In the genomic region with DNA sequence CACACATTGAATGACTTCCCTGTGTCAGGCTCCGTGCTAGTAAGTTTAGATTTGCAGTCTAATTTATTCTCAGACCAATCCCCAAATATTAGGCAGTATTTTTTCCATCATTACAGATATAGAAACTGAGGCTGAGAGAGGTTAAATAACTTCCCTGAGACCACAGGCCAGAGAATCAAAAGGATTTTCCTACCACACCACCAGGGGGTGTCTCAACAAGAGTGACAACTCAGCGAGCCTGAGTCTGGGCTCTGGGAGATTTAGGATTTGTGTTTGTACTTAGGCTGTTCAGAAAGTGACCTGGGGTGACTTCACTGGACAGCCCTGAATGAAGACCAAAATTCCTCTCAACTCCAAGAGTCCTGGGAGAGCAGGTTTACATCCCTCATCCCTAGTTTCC, we compare ENCODE assay signal across 1 cellular context.
TF ChIP-seq lines count a peak whose summit lies in the region.

No MANE protein-coding gene starts in this region.

TF ChIP-seq in WTC11, 78 proteins besides CTCF, POLR2A, EP300 and RAD21 (continued from another document):
- TF ChIP-seq, protein P1, sequence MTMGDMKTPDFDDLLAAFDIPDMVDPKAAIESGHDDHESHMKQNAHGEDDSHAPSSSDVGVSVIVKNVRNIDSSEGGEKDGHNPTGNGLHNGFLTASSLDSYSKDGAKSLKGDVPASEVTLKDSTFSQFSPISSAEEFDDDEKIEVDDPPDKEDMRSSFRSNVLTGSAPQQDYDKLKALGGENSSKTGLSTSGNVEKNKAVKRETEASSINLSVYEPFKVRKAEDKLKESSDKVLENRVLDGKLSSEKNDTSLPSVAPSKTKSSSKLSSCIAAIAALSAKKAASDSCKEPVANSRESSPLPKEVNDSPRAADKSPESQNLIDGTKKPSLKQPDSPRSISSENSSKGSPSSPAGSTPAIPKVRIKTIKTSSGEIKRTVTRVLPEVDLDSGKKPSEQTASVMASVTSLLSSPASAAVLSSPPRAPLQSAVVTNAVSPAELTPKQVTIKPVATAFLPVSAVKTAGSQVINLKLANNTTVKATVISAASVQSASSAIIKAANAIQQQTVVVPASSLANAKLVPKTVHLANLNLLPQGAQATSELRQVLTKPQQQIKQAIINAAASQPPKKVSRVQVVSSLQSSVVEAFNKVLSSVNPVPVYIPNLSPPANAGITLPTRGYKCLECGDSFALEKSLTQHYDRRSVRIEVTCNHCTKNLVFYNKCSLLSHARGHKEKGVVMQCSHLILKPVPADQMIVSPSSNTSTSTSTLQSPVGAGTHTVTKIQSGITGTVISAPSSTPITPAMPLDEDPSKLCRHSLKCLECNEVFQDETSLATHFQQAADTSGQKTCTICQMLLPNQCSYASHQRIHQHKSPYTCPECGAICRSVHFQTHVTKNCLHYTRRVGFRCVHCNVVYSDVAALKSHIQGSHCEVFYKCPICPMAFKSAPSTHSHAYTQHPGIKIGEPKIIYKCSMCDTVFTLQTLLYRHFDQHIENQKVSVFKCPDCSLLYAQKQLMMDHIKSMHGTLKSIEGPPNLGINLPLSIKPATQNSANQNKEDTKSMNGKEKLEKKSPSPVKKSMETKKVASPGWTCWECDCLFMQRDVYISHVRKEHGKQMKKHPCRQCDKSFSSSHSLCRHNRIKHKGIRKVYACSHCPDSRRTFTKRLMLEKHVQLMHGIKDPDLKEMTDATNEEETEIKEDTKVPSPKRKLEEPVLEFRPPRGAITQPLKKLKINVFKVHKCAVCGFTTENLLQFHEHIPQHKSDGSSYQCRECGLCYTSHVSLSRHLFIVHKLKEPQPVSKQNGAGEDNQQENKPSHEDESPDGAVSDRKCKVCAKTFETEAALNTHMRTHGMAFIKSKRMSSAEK (CRISPR knock-in tag; IDR thresholded peaks at IDR 0.05; ENCODE audit: borderline replicate concordance): no peak
- TF ChIP-seq GABPB1 (CRISPR knock-in tag; IDR thresholded peaks at IDR 0.05) (no peak), FOXP1 (CRISPR knock-in tag; IDR thresholded peaks at IDR 0.05; ENCODE audit: borderline replicate concordance) (no peak)
